Comparison of ENCODE assay signal across 8 cellular contexts in genomic region chr12:46267618-46268348, GRCh38. TPM values are rescaled to one million over a fixed set of nuclear protein-coding genes. Genes with fewer than 3 reads are reported as not detected.
DNase-seq lines count a peak whose midpoint lies in the region; ATAC-seq and TF ChIP-seq lines count a peak whose summit lies in the region.

No MANE protein-coding gene starts in this region.

- H3K36me3 Mint-ChIP-seq in CD14-positive monocyte (peaks cover 0 to 2% of the 10 kb centered on the region in 2 donors), endodermal cell (ENCODE audit: low read depth) (no peaks in the 10 kb centered on the region)

- no peaks in the 10 kb centered on the region for H3K27me3 ChIP-seq in endodermal cell (ENCODE audit: control insufficient read depth, insufficient read depth, low read length, poor library complexity, severe bottlenecking)
- no peaks in the 10 kb centered on the region for H3K27me3 ChIP-seq in testis

- H3K27me3 Mint-ChIP-seq in CD14-positive monocyte (ENCODE audit: low read depth in 3 of 3), result peaks cover 9 to 16% (median 12%) of the 10 kb centered on the region in 3 donors
- H3K27me3 Mint-ChIP-seq in endodermal cell (ENCODE audit: insufficient read depth), result no peaks in the 10 kb centered on the region

- H3K36me3 ChIP-seq in endodermal cell (ENCODE audit: control insufficient read depth, insufficient read depth, low read length) (no peaks in the 10 kb centered on the region), testis (ENCODE audit: low read depth, missing control alignments) (no peaks in the 10 kb centered on the region)

- 0 to 1% methylated on average over 23 to 51 of the region's 51 CpGs for WGBS in endodermal cell (ENCODE audit: insufficient coverage in 1 of 2, insufficient read length in 1 of 2), 2 experiments
- WGBS in testis, 2 donors, result 2 to 3% methylated on average over 40 to 51 of the region's 51 CpGs

- H3K4me1 ChIP-seq in endodermal cell (ENCODE audit: control insufficient read depth, insufficient read depth, low read length) (peaks cover 6% of the 10 kb centered on the region), testis (no peaks in the 10 kb centered on the region)

- H3K9ac ChIP-seq in endodermal cell (ENCODE audit: extremely low read depth, low read length, poor library complexity, severe bottlenecking), result peak overlapping the region; percentile 95

- no peak for TF ChIP-seq POLR2A in testis (IDR thresholded peaks at IDR 0.05)

- H3K27ac Mint-ChIP-seq in CD14-positive monocyte (peak overlapping the region in 4 of 7 donors; percentile 22 to 76 (median 57)), endodermal cell (no peak overlapping the region)

- peaks cover 0 to 12% (median 4%) of the 10 kb centered on the region in 7 donors for H3K9me3 Mint-ChIP-seq in CD14-positive monocyte
- no peaks in the 10 kb centered on the region for H3K9me3 Mint-ChIP-seq in endodermal cell

- H3K4me3 Mint-ChIP-seq in CD14-positive monocyte, result no peak overlapping the region
- H3K4me3 Mint-ChIP-seq in endodermal cell, result no peak overlapping the region

- H3K4me1 Mint-ChIP-seq in CD14-positive monocyte, result peaks cover 9% of the 10 kb centered on the region
- peaks cover 33% of the 10 kb centered on the region for H3K4me1 Mint-ChIP-seq in endodermal cell

- TF ChIP-seq CTCF in CD14-positive monocyte (IDR thresholded peaks at IDR 0.05) (no peak), endodermal cell (conservative IDR thresholded peaks at IDR 0.05) (no peak), testis (IDR thresholded peaks at IDR 0.05) (no peak)

- intact Hi-C loops in CD14-positive monocyte (cut with micrococcal nuclease), result loop anchor here (5.0 kb wide), 1 partner anchor 50 kb away; no protein-coding TSS in a partner anchor
- intact Hi-C loops in testis (cut with DNase I; ENCODE audit: low total_unique reads), result no loop called here

- H3K27ac ChIP-seq in endodermal cell (ENCODE audit: low read depth, low read length) (peak overlapping the region; percentile 93), testis (no peak overlapping the region)

- DNase-seq in CD14-positive monocyte (ENCODE audit: low spot score) (no peak), KBM-7 (peak; percentile 45), endodermal cell (peak; percentile 72), myocyte (ENCODE audit: low read depth) (peak; percentile 44), testis (no peak)
- DNase-seq in activated CD4-positive, alpha-beta T cell treated with anti-CD3 and anti-CD28 coated beads for 4 hours, result peak; percentile 32 to 40

- H3K4me3 ChIP-seq in endodermal cell (ENCODE audit: low read length), result peak overlapping the region; percentile 95
- H3K4me3 ChIP-seq in testis, result peak overlapping the region; percentile 41 to 68

- in situ Hi-C loops in KBM-7 (cut with MboI; ENCODE audit: low pct_unique_long_range_greater_than_20kb, low sequenced_read_pairs), result no loop called here

- H3K9me3 ChIP-seq in endodermal cell (ENCODE audit: control insufficient read depth, low read length) (no peaks in the 10 kb centered on the region), testis (no peaks in the 10 kb centered on the region)

- no peak for ATAC-seq in HG02840 (IDR thresholded peaks at IDR 0.05; ENCODE audit: low FRiP score, unreplicated experiment)
- no peak for ATAC-seq in HG03159 (IDR thresholded peaks at IDR 0.05; ENCODE audit: unreplicated experiment)

RNA-seq across cellular contexts. Expression of gene SLC38A1, which starts 1.1 kb away (rescaled TPM):
- polyA plus RNA-seq in CD14-positive monocyte (1 to 10 TPM; 1.6 to 1.9 TPM), testis (ENCODE audit: insufficient read depth, low read depth, low replicate concordance) (4.0 TPM)
- total RNA-seq in endodermal cell (100 to 1,000 TPM in 1 of 2 donors, 10 to 100 TPM in 1; 77.7 to 107 TPM), myocyte (87.3 and 132 TPM in 2 replicates), testis (1 to 10 TPM; 1.6 to 8.7 TPM)
- 101 TPM for polyA plus RNA-seq in endodermal cell (2013, experiment 1 of 2)
- 82.0 TPM for polyA plus RNA-seq in endodermal cell (2013, experiment 2 of 2)
- polyA plus RNA-seq in myocyte (2012), result 28.7 TPM

Comparison
In these comparisons a context has a peak if more than half of its experiments do, and no peak if none do; other contexts are left out.
1. DNase-seq: peak in KBM-7 (single experiment), activated CD4-positive, alpha-beta T cell treated with anti-CD3 and anti-CD28 coated beads for 4 hours (2 of 2), endodermal cell (single experiment) and myocyte (single experiment); none in CD14-positive monocyte (single experiment) and testis (single experiment).